Comparison of ENCODE assay signal across 10 cellular contexts in genomic region chr10:100737359-100738054, GRCh38. TPM values are rescaled to one million over a fixed set of nuclear protein-coding genes. Genes with fewer than 3 reads are reported as not detected.
A peak's percentile ranks its signal among the peaks of the same experiment; 100 is the strongest.
DNase-seq lines count a peak whose midpoint lies in the region; ATAC-seq and TF ChIP-seq lines count a peak whose summit lies in the region.
"Had no signal": no experiment of that assay in that cellular context is flagged by ENCODE, and none has a peak within 500 bp of the region (broad histone marks: within the 10 kb centered on the region; RNA-seq: fewer than 3 reads in every experiment).

No MANE protein-coding gene starts in this region.

- intact Hi-C loops in natural killer cell (cut with micrococcal nuclease) (no loop called here), colonic mucosa (cut with DNase I) (no loop called here)

- no peak for DNase-seq in AG04450 (ENCODE audit: low read depth, low spot score)
- no peak for DNase-seq in chondrocyte (ENCODE audit: low spot score)
- no peak for DNase-seq in natural killer cell
- no peak for DNase-seq in SIG-M5 treated with dmso at 0.1 percent for 504 hours (lab: John Stamatoyannopoulos, UW; ENCODE audit: unreplicated experiment)
- no peak for DNase-seq in colonic mucosa
- DNase-seq in stimulated activated CD4-positive, alpha-beta T cell treated with anti-CD3 and anti-CD28 coated beads, Interleukin-4, amount 100 ng/mL, for 4 hours, result no peak
- no peak for DNase-seq in DMS53 (lab: John Stamatoyannopoulos, UW)
- DNase-seq: OCI-M1 had no signal

- H3K4me3 ChIP-seq in AG04450 (ENCODE audit: low read depth, low read length) (0 out of 2 replicates have a peak overlapping the region, but pooled peaks have one; percentile 10), HUES48 (ENCODE audit: low read depth, low read length) (peak overlapping the region; percentile 41; the same call in 1 of the 2 replicates), colonic mucosa (no peak overlapping the region)

- ATAC-seq in natural killer cell, result peak in 1 of 3 donors; percentile 25

- H3K36me3 ChIP-seq in HUES48 (ENCODE audit: control insufficient read depth, insufficient read depth, low read length) (no peaks in the 10 kb centered on the region), colonic mucosa (no peaks in the 10 kb centered on the region)

- H3K4me1 ChIP-seq in HUES48 (ENCODE audit: control insufficient read depth, insufficient read depth, low read length) (peaks cover 23% of the 10 kb centered on the region), colonic mucosa (no peaks in the 10 kb centered on the region)

- H3K27me3 ChIP-seq in AG04450 (ENCODE audit: control insufficient read depth, insufficient read depth, low read length) (peaks cover 94% of the 10 kb centered on the region), HUES48 (ENCODE audit: control insufficient read depth, insufficient read depth, low read length) (peaks cover 100% of the 10 kb centered on the region), colonic mucosa (peaks cover 96% of the 10 kb centered on the region)

- H3K27me3 Mint-ChIP-seq in chondrocyte (ENCODE audit: low read depth), result peaks cover 91% of the 10 kb centered on the region
- H3K27me3 Mint-ChIP-seq in natural killer cell (ENCODE audit: low read depth in 2 of 2), result peaks cover 62 to 76% of the 10 kb centered on the region in 2 donors

- H3K9ac ChIP-seq in HUES48 (ENCODE audit: low read depth, low read length) (no peak overlapping the region), colonic mucosa (ENCODE audit: low read depth in 2 of 2, low read length in 2 of 2) (no peak overlapping the region)

- H3K27ac Mint-ChIP-seq in chondrocyte (ENCODE audit: unreplicated experiment), result no peak overlapping the region
- H3K27ac Mint-ChIP-seq in natural killer cell, result no peak overlapping the region

- CTCF ChIA-PET in AG04450 (lab: Charles Lee), result no interaction called here

- H3K36me3 Mint-ChIP-seq in chondrocyte (ENCODE audit: low read depth) (peaks cover 2% of the 10 kb centered on the region), natural killer cell (no peaks in the 10 kb centered on the region)

- H3K27ac ChIP-seq in AG04450 (ENCODE audit: low read depth, low read length) (no peak overlapping the region), HUES48 (ENCODE audit: low read depth, low read length) (no peak overlapping the region), colonic mucosa (no peak overlapping the region)

- no peak for TF ChIP-seq CTCF in AG04450 (IDR thresholded peaks at IDR 0.05; ENCODE audit: low read depth, low read length)
- TF ChIP-seq CTCF in chondrocyte (IDR thresholded peaks at IDR 0.05), result no peak
- no peak for TF ChIP-seq CTCF in natural killer cell (IDR thresholded peaks at IDR 0.05)
- TF ChIP-seq CTCF in colonic mucosa (IDR thresholded peaks at IDR 0.05), result no peak

- H3K4me1 Mint-ChIP-seq in chondrocyte (ENCODE audit: low read depth) (peaks cover 16% of the 10 kb centered on the region), natural killer cell (peaks cover 9 to 31% of the 10 kb centered on the region in 2 donors)

- no peaks in the 10 kb centered on the region for H3K9me3 Mint-ChIP-seq in chondrocyte (ENCODE audit: low read depth)
- H3K9me3 Mint-ChIP-seq in natural killer cell, result no peaks in the 10 kb centered on the region

- H3K9me3 ChIP-seq in AG04450 (ENCODE audit: control insufficient read depth, insufficient read depth, low read length) (no peaks in the 10 kb centered on the region; the same call in 1 of the 2 replicates), HUES48 (ENCODE audit: control insufficient read depth, insufficient read depth, low read length) (no peaks in the 10 kb centered on the region), colonic mucosa (no peaks in the 10 kb centered on the region)

- POLR2A ChIA-PET in AG04450 (lab: Yijun Ruan, JAX), result no interaction called here

- peak overlapping the region; percentile 55 for H3K4me3 Mint-ChIP-seq in chondrocyte (ENCODE audit: unreplicated experiment)
- H3K4me3 Mint-ChIP-seq in natural killer cell, result peak overlapping the region; percentile 83

RNA-seq across cellular contexts. Expression of gene PAX2, which starts 7.9 kb away (rescaled TPM):
- polyA plus RNA-seq in AG04450 (2011; rRNA removed), result not detected in 2 replicates
- not detected in 2 replicates for polyA minus RNA-seq in AG04450 (2011; rRNA and poly(A)+ RNA removed)
- total RNA-seq in chondrocyte (0.62 to 0.87 TPM in 2 of 3 replicates, not detected in the other), natural killer cell (not detected), colonic mucosa (under 1 TPM in 1 of 2 donors, not detected in 1; 0.15 TPM)
- total RNA-seq: activated CD8-positive, alpha-beta memory T cell treated with anti-CD3 and anti-CD28 coated beads for 36 hours had no signal
